In the genomic region with DNA sequence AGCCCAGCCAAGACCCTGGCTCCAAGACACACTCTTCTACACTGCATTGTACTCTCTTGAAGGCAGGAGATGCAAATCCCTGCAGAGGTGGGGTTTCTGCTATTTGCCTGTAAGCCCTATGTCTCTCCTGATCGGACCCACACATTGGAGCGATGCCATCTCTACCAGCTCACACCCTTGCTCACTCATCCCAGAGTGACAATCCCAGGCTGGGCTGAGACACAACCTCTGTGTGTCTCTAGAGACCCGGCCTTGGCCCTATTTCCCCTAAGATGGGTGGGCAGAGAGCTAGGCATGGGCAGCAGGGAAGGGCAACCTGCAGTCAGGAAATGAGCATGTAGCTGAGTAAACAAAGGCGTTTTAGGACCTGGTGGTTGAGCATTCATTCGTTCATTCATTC, we compare ENCODE assay signal across 19 cellular contexts. TPM values are rescaled to one million over a fixed set of nuclear protein-coding genes. Genes with fewer than 3 reads are reported as not detected.
DNase-seq lines count a peak whose midpoint lies in the region; ATAC-seq, FAIRE-seq and TF ChIP-seq lines count a peak whose summit lies in the region.
"Had no signal": no experiment of that assay in that cellular context is flagged by ENCODE, and none has a peak within 500 bp of the region (broad histone marks: within the 10 kb centered on the region; RNA-seq: fewer than 3 reads in every experiment).

No MANE protein-coding gene starts in this region.

- H3K9me2 ChIP-seq in Karpas-422 (replicated peaks; ENCODE audit: insufficient read depth, low read length) = no peaks in the 10 kb centered on the region

- H3K4me1 Mint-ChIP-seq in neural progenitor cell = peaks cover 23% of the 10 kb centered on the region
- H3K4me1 Mint-ChIP-seq in activated CD4-positive, alpha-beta T cell treated with anti-CD3 and anti-CD28 coated beads, Interleukin-2, amount 10 ng/mL, durations not matched to agents 24 days and 14 days = no peaks in the 10 kb centered on the region
- H3K4me1 Mint-ChIP-seq: B cell had no signal

- H3K4me2 ChIP-seq in Karpas-422 (ENCODE audit: low read depth, low read length, poor library complexity, severe bottlenecking) (peak overlapping the region; percentile 51), neural progenitor cell (no peak overlapping the region)
- H3K4me2 ChIP-seq: BLaER1 treated with 17β-estradiol and CSF1 and Interleukin-3, amounts not matched to agents 10 nM and 100 nM had no signal

- H3K4me1 ChIP-seq in Karpas-422 (ENCODE audit: low read length) (peaks cover 79% of the 10 kb centered on the region), neural progenitor cell (no peaks in the 10 kb centered on the region)

- H3K4me3 ChIP-seq in Karpas-422 (ENCODE audit: low read length) (peak overlapping the region; percentile 59), bronchial epithelial cell (ENCODE audit: low read depth, low read length) (no peak overlapping the region), neural progenitor cell (no peak overlapping the region)
- H3K4me3 ChIP-seq: BLaER1 treated with 17β-estradiol and CSF1 and Interleukin-3, amounts not matched to agents 10 nM and 100 nM; GM23248 had no signal

- no peaks in the 10 kb centered on the region for H4K20me1 ChIP-seq in Karpas-422 (ENCODE audit: insufficient read depth, low read depth, low read length)
- no peaks in the 10 kb centered on the region for H4K20me1 ChIP-seq in neural progenitor cell (ENCODE audit: low read depth)
- H4K20me1 ChIP-seq: BLaER1 treated with 17β-estradiol and CSF1 and Interleukin-3, amounts not matched to agents 10 nM and 100 nM had no signal

- FAIRE-seq in bronchial epithelial cell (lab: Jason Lieb, UNC) = no peak
- FAIRE-seq: G401.6, GM12892, GM18507, H54, HepG2 had no signal

- no peaks in the 10 kb centered on the region for H3K36me3 ChIP-seq in Karpas-422 (ENCODE audit: insufficient read depth, low read length)
- H3K36me3 ChIP-seq in bronchial epithelial cell (ENCODE audit: control insufficient read depth, insufficient read depth, low read length) = no peaks in the 10 kb centered on the region
- no peaks in the 10 kb centered on the region for H3K36me3 ChIP-seq in neural progenitor cell
- H3K36me3 ChIP-seq: BLaER1 treated with 17β-estradiol and CSF1 and Interleukin-3, amounts not matched to agents 10 nM and 100 nM had no signal

- H2AFZ ChIP-seq in Karpas-422 (ENCODE audit: low read length) (no peak overlapping the region), neural progenitor cell (replicated peaks) (no peak overlapping the region)
- H2AFZ ChIP-seq: GM23248 had no signal

- intact Hi-C loops in activated CD4-positive, alpha-beta T cell treated with anti-CD3 and anti-CD28 coated beads, Interleukin-2, amount 10 ng/mL, durations not matched to agents 24 days and 14 days (cut with micrococcal nuclease) = no loop called here

- H3K9ac ChIP-seq in Karpas-422 (ENCODE audit: low read length) = peak overlapping the region; percentile 70
- no peak overlapping the region for H3K9ac ChIP-seq in neural progenitor cell
- H3K9ac ChIP-seq: BLaER1 treated with 17β-estradiol and CSF1 and Interleukin-3, amounts not matched to agents 10 nM and 100 nM; GM23248 had no signal

- H3K4me3 Mint-ChIP-seq in neural progenitor cell = peak overlapping the region; percentile 41
- no peak overlapping the region for H3K4me3 Mint-ChIP-seq in activated CD4-positive, alpha-beta T cell treated with anti-CD3 and anti-CD28 coated beads, Interleukin-2, amount 10 ng/mL, durations not matched to agents 24 days and 14 days
- H3K4me3 Mint-ChIP-seq: B cell; CD8-positive, alpha-beta T cell; HFFc6 had no signal

- H3K27ac ChIP-seq in Karpas-422 (ENCODE audit: low read length) = peak overlapping the region; percentile 93
- H3K27ac ChIP-seq in neural progenitor cell = no peak overlapping the region
- H3K27ac ChIP-seq: BLaER1 treated with 17β-estradiol and CSF1 and Interleukin-3, amounts not matched to agents 10 nM and 100 nM; GM23248 had no signal

- no peaks in the 10 kb centered on the region for H3K9me3 Mint-ChIP-seq in neural progenitor cell
- H3K9me3 Mint-ChIP-seq in activated CD4-positive, alpha-beta T cell treated with anti-CD3 and anti-CD28 coated beads, Interleukin-2, amount 10 ng/mL, durations not matched to agents 24 days and 14 days = no peaks in the 10 kb centered on the region
- H3K9me3 Mint-ChIP-seq: CD8-positive, alpha-beta T cell had no signal

- H3K79me2 ChIP-seq in Karpas-422 (ENCODE audit: low read length) = no peaks in the 10 kb centered on the region
- H3K79me2 ChIP-seq in neural progenitor cell (ENCODE audit: low read depth) = no peaks in the 10 kb centered on the region

- no peak for TF ChIP-seq CTCF in bronchial epithelial cell (IDR thresholded peaks at IDR 0.05; ENCODE audit: insufficient read depth, low read length, severe bottlenecking)
- no peak for TF ChIP-seq CTCF in neural progenitor cell (IDR thresholded peaks at IDR 0.05)

- H3K27me3 ChIP-seq in Karpas-422 (ENCODE audit: low read length) (no peaks in the 10 kb centered on the region), bronchial epithelial cell (ENCODE audit: control insufficient read depth, insufficient read depth, low read length) (no peaks in the 10 kb centered on the region), neural progenitor cell (no peaks in the 10 kb centered on the region)

- H3K27me3 Mint-ChIP-seq in neural progenitor cell (ENCODE audit: insufficient read depth, low read depth) = peaks cover 11% of the 10 kb centered on the region
- H3K27me3 Mint-ChIP-seq in activated CD4-positive, alpha-beta T cell treated with anti-CD3 and anti-CD28 coated beads, Interleukin-2, amount 10 ng/mL, durations not matched to agents 24 days and 14 days = peaks cover 2% of the 10 kb centered on the region

- no peaks in the 10 kb centered on the region for H3F3A ChIP-seq in neural progenitor cell (ENCODE audit: low read depth)

- ATAC-seq in esophagus mucosa = peak; percentile 27
- ATAC-seq in HG03457 (IDR thresholded peaks at IDR 0.05; ENCODE audit: unreplicated experiment) = no peak
- ATAC-seq: CD8-positive, alpha-beta T cell had no signal

- DNase-seq in Karpas-422 = peak; percentile 87
- peak; percentile 61 for DNase-seq in bronchial epithelial cell (ENCODE audit: low read depth)
- DNase-seq in neural progenitor cell (ENCODE audit: low spot score) = no peak
- no peak for DNase-seq in amniotic stem cell (lab: John Stamatoyannopoulos, UW)
- no peak for DNase-seq in activated CD4-positive, alpha-beta T cell treated with anti-CD3 and anti-CD28 coated beads, Interleukin-2, amount 10 ng/mL, durations not matched to agents 24 days and 14 days
- DNase-seq: CD8-positive, alpha-beta T cell; GM23248; HCEC 1CT; HFFc6 had no signal

- no peak overlapping the region for H3K27ac Mint-ChIP-seq in neural progenitor cell
- H3K27ac Mint-ChIP-seq in activated CD4-positive, alpha-beta T cell treated with anti-CD3 and anti-CD28 coated beads, Interleukin-2, amount 10 ng/mL, durations not matched to agents 24 days and 14 days = no peak overlapping the region
- H3K27ac Mint-ChIP-seq: B cell; CD8-positive, alpha-beta T cell; HFFc6 had no signal

- no peaks in the 10 kb centered on the region for H3K36me3 Mint-ChIP-seq in neural progenitor cell
- no peaks in the 10 kb centered on the region for H3K36me3 Mint-ChIP-seq in activated CD4-positive, alpha-beta T cell treated with anti-CD3 and anti-CD28 coated beads, Interleukin-2, amount 10 ng/mL, durations not matched to agents 24 days and 14 days (ENCODE audit: low read depth)
- H3K36me3 Mint-ChIP-seq: CD8-positive, alpha-beta T cell had no signal

- H3K9me3 ChIP-seq in Karpas-422 (ENCODE audit: low read length) (no peaks in the 10 kb centered on the region), neural progenitor cell (ENCODE audit: low read depth) (no peaks in the 10 kb centered on the region)
- H3K9me3 ChIP-seq: BLaER1 treated with 17β-estradiol and CSF1 and Interleukin-3, amounts not matched to agents 10 nM and 100 nM had no signal

RNA-seq across cellular contexts. Expression of a gene that starts 25.6 kb away (rescaled TPM):
- total RNA-seq in Karpas-422 (2014; rRNA removed; shearing (Covaris generic); ENCODE audit: low replicate concordance) = 1.4 and 2.9 TPM in 2 replicates
- 1.8 and 3.7 TPM in 2 replicates for total RNA-seq in bronchial epithelial cell
- 4.3 TPM for total RNA-seq in esophagus mucosa
- 0.87 TPM in 1 of 2 replicates, not detected in the other for total RNA-seq in neural progenitor cell (ENCODE audit: low replicate concordance)
- 0.07 and 0.09 TPM in 2 replicates for total RNA-seq in activated CD4-positive, alpha-beta T cell treated with anti-CD3 and anti-CD28 coated beads, Interleukin-2, amount 10 ng/mL, durations not matched to agents 24 days and 14 days
- total RNA-seq: Calu3; CD8-positive, alpha-beta T cell; GM23248; HepG2 had no signal

Comparison
In these comparisons a context has a peak if more than half of its experiments do, and no peak if none do; other contexts are left out.
1. DNase-seq: peak in Karpas-422 (single experiment) and bronchial epithelial cell (single experiment); none in neural progenitor cell (single experiment), amniotic stem cell (single experiment) and activated CD4-positive, alpha-beta T cell treated with anti-CD3 and anti-CD28 coated beads, Interleukin-2, amount 10 ng/mL, durations not matched to agents 24 days and 14 days (single experiment).